In genomic region chr17:63845509-63845908, GRCh38 we compare ENCODE assay signal across 1 cellular context.
TF ChIP-seq lines count a peak whose summit lies in the region.

No MANE protein-coding gene starts in this region.

TF ChIP-seq in IMR-90, 13 proteins besides CTCF, POLR2A, EP300 and RAD21:
- peak; percentile 61 for TF ChIP-seq CEBPB (IDR thresholded peaks at IDR 0.05; ENCODE audit: low read depth, low read length)
- TF ChIP-seq FOS (IDR thresholded peaks at IDR 0.05; ENCODE audit: low read depth, low read length), result no peak
